In genomic region chr19:55259540-55260210, GRCh38 we compare ENCODE assay signal across 8 cellular contexts. TPM values are rescaled to one million over a fixed set of nuclear protein-coding genes. Genes with fewer than 3 reads are reported as not detected.
DNase-seq lines count a peak whose midpoint lies in the region; ATAC-seq and TF ChIP-seq lines count a peak whose summit lies in the region.

No MANE protein-coding gene starts in this region.

- peaks cover 6% of the 10 kb centered on the region for H3K36me3 ChIP-seq in RWPE2 (ENCODE audit: low read depth)
- no peaks in the 10 kb centered on the region for H3K36me3 ChIP-seq in ovary

- H3K27ac ChIP-seq in RWPE2 (ENCODE audit: poor library complexity, severe bottlenecking) (peak overlapping the region; percentile 88), ovary (peak overlapping the region; percentile 47 to 84)

- no peak for TF ChIP-seq CTCF in GM12864 (IDR thresholded peaks at IDR 0.05; ENCODE audit: low read depth, low read length, missing control alignments)
- no peak for TF ChIP-seq CTCF in RWPE2 (IDR thresholded peaks at IDR 0.05; ENCODE audit: poor library complexity, severe bottlenecking)
- no peak for TF ChIP-seq CTCF in epithelial cell of esophagus (IDR thresholded peaks at IDR 0.05; ENCODE audit: insufficient read depth, low read depth, low read length, missing control alignments)
- no peak for TF ChIP-seq CTCF in ovary (IDR thresholded peaks at IDR 0.05)

- no peak for ATAC-seq in RWPE2 (ENCODE audit: low read depth)
- no peak for ATAC-seq in GM19324 (IDR thresholded peaks at IDR 0.05; ENCODE audit: low FRiP score, unreplicated experiment)
- no peak for ATAC-seq in HG03097 (IDR thresholded peaks at IDR 0.05; ENCODE audit: low FRiP score, unreplicated experiment)
- no peak for ATAC-seq in GM21717 (IDR thresholded peaks at IDR 0.05; ENCODE audit: unreplicated experiment)

- peaks cover 16% of the 10 kb centered on the region for H3K4me1 ChIP-seq in RWPE2 (ENCODE audit: insufficient read depth, poor library complexity, severe bottlenecking)
- peaks cover 18% of the 10 kb centered on the region for H3K4me1 ChIP-seq in ovary (ENCODE audit: insufficient read depth)

- WGBS in ovary, 3 donors = 35 to 43% (median 37%) methylated on average over 29 of the region's 29 CpGs

- H3K9me3 ChIP-seq in RWPE2 (ENCODE audit: severe bottlenecking) (no peaks in the 10 kb centered on the region), ovary (no peaks in the 10 kb centered on the region)

- DNase-seq in GM12864 (ENCODE audit: low read depth) = no peak
- no peak for DNase-seq in RWPE2 (ENCODE audit: low spot score)
- peak; percentile 4 for DNase-seq in epithelial cell of esophagus (ENCODE audit: low read depth)
- DNase-seq in ovary = peak in 3 of 5 donors; percentile 43 to 72 (median 64)
- no peak for DNase-seq in activated CD8-positive, alpha-beta memory T cell treated with anti-CD3 and anti-CD28 coated beads, Interleukin-2, amount 50 U/mL, for 48 hours

- H3K4me3 ChIP-seq in GM12864 (ENCODE audit: low read depth, low read length) (peak overlapping the region; percentile 93), RWPE2 (ENCODE audit: severe bottlenecking) (peak overlapping the region; percentile 66), epithelial cell of esophagus (ENCODE audit: low read length) (peak overlapping the region; percentile 64), ovary (peak overlapping the region; percentile 92)

- intact Hi-C loops in ovary (cut with DNase I) = loop anchor here in 1 of 4 donors (5.0 kb wide), 1 partner anchor 142 kb away; the partner anchor contains the start of gene PPP1R12C

- no peak for TF ChIP-seq POLR2A in ovary (IDR thresholded peaks at IDR 0.05)

- no peak for TF ChIP-seq EP300 in ovary (IDR thresholded peaks at IDR 0.05)

- H3K27me3 ChIP-seq in RWPE2 (ENCODE audit: insufficient read depth, poor library complexity, severe bottlenecking) = no peaks in the 10 kb centered on the region
- no peaks in the 10 kb centered on the region for H3K27me3 ChIP-seq in ovary

RNA-seq across cellular contexts. Expression of gene PPP6R1, which starts 0.9 kb away (rescaled TPM):
- total RNA-seq in ovary = 10 to 100 TPM; 14.1 to 52.2 (median 46.3) TPM
- polyA plus RNA-seq in ovary = 10 to 100 TPM; 21.3 to 26.9 TPM

RNA-seq across cellular contexts. Expression of gene HSPBP1, which starts 20.2 kb away (rescaled TPM):
- 10 to 100 TPM; 20.5 to 40.7 (median 31.8) TPM for total RNA-seq in ovary
- polyA plus RNA-seq in ovary = 10 to 100 TPM in 1 of 2 donors, 1 to 10 TPM in 1; 3.6 to 36.5 TPM

RNA-seq across cellular contexts. Expression of gene BRSK1, which starts 24.1 kb away (rescaled TPM):
- 10 to 100 TPM in 1 of 7 donors, 1 to 10 TPM in 6; 1.9 to 11.3 (median 4.8) TPM for total RNA-seq in ovary
- polyA plus RNA-seq in ovary = 1 to 10 TPM; 2.3 to 5.0 TPM

RNA-seq across cellular contexts. Expression of gene TMEM86B, which starts 31.1 kb away (rescaled TPM):
- 1 to 10 TPM; 2.6 to 4.9 (median 3.5) TPM for total RNA-seq in ovary
- polyA plus RNA-seq in ovary = 1 to 10 TPM in 1 of 2 donors, not detected in 1; 3.0 TPM

RNA-seq across cellular contexts. Expression of gene PTPRH, which starts 50.4 kb away (rescaled TPM):
- total RNA-seq in ovary = 1 to 10 TPM in 5 of 7 donors, under 1 TPM in 2; 0.23 to 4.1 (median 1.2) TPM
- polyA plus RNA-seq in ovary = 1 to 10 TPM in 1 of 2 donors, under 1 TPM in 1; 0.45 to 4.6 TPM

Comparison
In these comparisons a context has a peak if more than half of its experiments do, and no peak if none do; other contexts are left out.
1. DNase-seq: peak in epithelial cell of esophagus (single experiment) and ovary (3 of 5); none in GM12864 (single experiment), RWPE2 (single experiment) and activated CD8-positive, alpha-beta memory T cell treated with anti-CD3 and anti-CD28 coated beads, Interleukin-2, amount 50 U/mL, for 48 hours (single experiment).
2. Peak in every context shown above with its lines, with median percentiles within 50 percentile points of each other: H3K4me3 ChIP-seq.